Comparison of ENCODE assay signal across 21 cellular contexts in genomic region chr5:177354256-177354655, GRCh38. TPM values are rescaled to one million over a fixed set of nuclear protein-coding genes. Genes with fewer than 3 reads are reported as not detected.
A peak's percentile ranks its signal among the peaks of the same experiment; 100 is the strongest.
DNase-seq lines count a peak whose midpoint lies in the region; ATAC-seq, FAIRE-seq and TF ChIP-seq lines count a peak whose summit lies in the region.
"Had no signal": no experiment of that assay in that cellular context is flagged by ENCODE, and none has a peak within 500 bp of the region (broad histone marks: within the 10 kb centered on the region; RNA-seq: fewer than 3 reads in every experiment).

No MANE protein-coding gene starts in this region.

- H3K9me3 Mint-ChIP-seq in activated naive CD4-positive, alpha-beta T cell treated with anti-CD3 and anti-CD28 coated beads, Interleukin-2, amount 50 U/mL, for 24 hours, result no peaks in the 10 kb centered on the region
- no peaks in the 10 kb centered on the region for H3K9me3 Mint-ChIP-seq in endothelial cell (ENCODE audit: unreplicated experiment)
- H3K9me3 Mint-ChIP-seq in naive thymus-derived CD4-positive, alpha-beta T cell, result peaks cover 0 to 14% (median 0%) of the 10 kb centered on the region in 11 donors
- H3K9me3 Mint-ChIP-seq in stimulated activated memory B cell treated with anti-CD40 and anti-IgM and Interleukin-4, amounts not matched to agents 10 μg/mL and 1 μg/mL and 100 μg/mL, for 72 hours, result no peaks in the 10 kb centered on the region
- H3K9me3 Mint-ChIP-seq: CD8-positive, alpha-beta T cell had no signal

- intact Hi-C loops in naive thymus-derived CD4-positive, alpha-beta T cell (cut with micrococcal nuclease), result loop anchor here (5.0 kb wide), 3 partner anchors 222 to 817 kb away; partner anchors contain the start of genes NSD1 (in 1 of the 2), RNF44 (in 1 of the 2) and ZNF346 (in 1 of the 2)

- no peak for ATAC-seq in naive thymus-derived CD4-positive, alpha-beta T cell
- ATAC-seq in stimulated activated memory B cell treated with anti-CD40 and anti-IgM and Interleukin-4, amounts not matched to agents 10 μg/mL and 1 μg/mL and 100 μg/mL, for 72 hours, result no peak
- ATAC-seq in HG03280 (IDR thresholded peaks at IDR 0.05; ENCODE audit: unreplicated experiment), result no peak
- ATAC-seq: CD8-positive, alpha-beta T cell had no signal

- CTCF ChIA-PET in naive thymus-derived CD4-positive, alpha-beta T cell (lab: Charles Lee), result interaction anchor here (0.6 kb wide), 1 partner anchor 743 kb away, joined by 3 read pairs; no protein-coding TSS in a partner anchor

- peaks cover under 1% of the 10 kb centered on the region for H3K36me3 Mint-ChIP-seq in activated naive CD4-positive, alpha-beta T cell treated with anti-CD3 and anti-CD28 coated beads, Interleukin-2, amount 50 U/mL, for 24 hours
- H3K36me3 Mint-ChIP-seq in endothelial cell (ENCODE audit: low read depth, unreplicated experiment), result peaks cover 4% of the 10 kb centered on the region
- peaks cover 0 to 24% (median 10%) of the 10 kb centered on the region in 5 donors for H3K36me3 Mint-ChIP-seq in naive thymus-derived CD4-positive, alpha-beta T cell
- H3K36me3 Mint-ChIP-seq in stimulated activated memory B cell treated with anti-CD40 and anti-IgM and Interleukin-4, amounts not matched to agents 10 μg/mL and 1 μg/mL and 100 μg/mL, for 72 hours, result peaks cover 8% of the 10 kb centered on the region

- no peaks in the 10 kb centered on the region for H3K9me3 ChIP-seq in naive thymus-derived CD4-positive, alpha-beta T cell (ENCODE audit: control insufficient read depth in 2 of 3, low read length in 3 of 3)
- H3K9me3 ChIP-seq: BLaER1 had no signal

- DNase-seq in activated naive CD4-positive, alpha-beta T cell treated with Interleukin-2 at 50 U/mL for 16 hours, result no peak
- DNase-seq in endothelial cell (ENCODE audit: low spot score) (no peak), substantia nigra (lab: John Stamatoyannopoulos, UW) (no peak), HTR-8/SVneo (ENCODE audit: insufficient read length, low spot score) (no peak)
- no peak for DNase-seq in naive thymus-derived CD4-positive, alpha-beta T cell
- DNase-seq: DMS79, NCI-H1694 treated with DMSO at 0.1 percent for 48 hours, NCI-H510A, NCI-H774, OCI-M1, SHP77 had no signal

- H3K4me1 Mint-ChIP-seq in activated naive CD4-positive, alpha-beta T cell treated with anti-CD3 and anti-CD28 coated beads, Interleukin-2, amount 50 U/mL, for 24 hours, result peaks cover 67% of the 10 kb centered on the region
- H3K4me1 Mint-ChIP-seq in endothelial cell (ENCODE audit: unreplicated experiment), result peaks cover 44% of the 10 kb centered on the region
- H3K4me1 Mint-ChIP-seq in naive thymus-derived CD4-positive, alpha-beta T cell, result peaks cover 60 to 80% (median 69%) of the 10 kb centered on the region in 7 donors
- peaks cover 61% of the 10 kb centered on the region for H3K4me1 Mint-ChIP-seq in stimulated activated memory B cell treated with anti-CD40 and anti-IgM and Interleukin-4, amounts not matched to agents 10 μg/mL and 1 μg/mL and 100 μg/mL, for 72 hours

- H3K36me3 ChIP-seq in naive thymus-derived CD4-positive, alpha-beta T cell (ENCODE audit: control insufficient read depth in 2 of 3, insufficient read depth in 3 of 3, low read length in 3 of 3), result peaks cover 0 to 26% (median 5%) of the 10 kb centered on the region in 3 experiments

- FAIRE-seq in HTR-8/SVneo (lab: Jason Lieb, UNC), result no peak
- FAIRE-seq: A204.1, D721Med, H1 had no signal

- H3K4me1 ChIP-seq in naive thymus-derived CD4-positive, alpha-beta T cell (ENCODE audit: control insufficient read depth in 2 of 2, insufficient read depth in 2 of 2, low read length in 2 of 2), result peaks cover 35 to 48% of the 10 kb centered on the region in 2 donors

- no peak for TF ChIP-seq CTCF in endothelial cell (IDR thresholded peaks at IDR 0.05; ENCODE audit: unreplicated experiment)

- H3K27me3 ChIP-seq in naive thymus-derived CD4-positive, alpha-beta T cell (ENCODE audit: control insufficient read depth in 2 of 2, insufficient read depth in 2 of 2, low read length in 2 of 2), result no peaks in the 10 kb centered on the region
- H3K27me3 ChIP-seq: BLaER1 had no signal

- H3K27ac Mint-ChIP-seq in activated naive CD4-positive, alpha-beta T cell treated with anti-CD3 and anti-CD28 coated beads, Interleukin-2, amount 50 U/mL, for 24 hours, result peak overlapping the region; percentile 27
- peak overlapping the region; percentile 0 for H3K27ac Mint-ChIP-seq in endothelial cell (ENCODE audit: unreplicated experiment)
- peak overlapping the region in 6 of 9 donors; percentile 8 to 92 (median 54) for H3K27ac Mint-ChIP-seq in naive thymus-derived CD4-positive, alpha-beta T cell
- H3K27ac Mint-ChIP-seq in stimulated activated memory B cell treated with anti-CD40 and anti-IgM and Interleukin-4, amounts not matched to agents 10 μg/mL and 1 μg/mL and 100 μg/mL, for 72 hours, result peak overlapping the region; percentile 32
- H3K27ac Mint-ChIP-seq: CD8-positive, alpha-beta T cell had no signal

- no peak overlapping the region for H3K4me3 Mint-ChIP-seq in activated naive CD4-positive, alpha-beta T cell treated with anti-CD3 and anti-CD28 coated beads, Interleukin-2, amount 50 U/mL, for 24 hours
- H3K4me3 Mint-ChIP-seq in endothelial cell (ENCODE audit: unreplicated experiment), result no peak overlapping the region
- H3K4me3 Mint-ChIP-seq in naive thymus-derived CD4-positive, alpha-beta T cell, result peak overlapping the region in 1 of 10 donors; percentile 30
- no peak overlapping the region for H3K4me3 Mint-ChIP-seq in stimulated activated memory B cell treated with anti-CD40 and anti-IgM and Interleukin-4, amounts not matched to agents 10 μg/mL and 1 μg/mL and 100 μg/mL, for 72 hours
- H3K4me3 Mint-ChIP-seq: CD8-positive, alpha-beta T cell had no signal

- H3K27ac ChIP-seq in naive thymus-derived CD4-positive, alpha-beta T cell (ENCODE audit: low read depth, low read length), result no peak overlapping the region
- H3K27ac ChIP-seq in substantia nigra (ENCODE audit: low read depth, low read length, poor library complexity, severe bottlenecking), result no peak overlapping the region
- H3K27ac ChIP-seq: BLaER1, KMS-11 had no signal

- no peaks in the 10 kb centered on the region for H3K27me3 Mint-ChIP-seq in activated naive CD4-positive, alpha-beta T cell treated with anti-CD3 and anti-CD28 coated beads, Interleukin-2, amount 50 U/mL, for 24 hours
- peaks cover 21% of the 10 kb centered on the region for H3K27me3 Mint-ChIP-seq in endothelial cell (ENCODE audit: unreplicated experiment)
- H3K27me3 Mint-ChIP-seq in naive thymus-derived CD4-positive, alpha-beta T cell, result no peaks in the 10 kb centered on the region
- H3K27me3 Mint-ChIP-seq in stimulated activated memory B cell treated with anti-CD40 and anti-IgM and Interleukin-4, amounts not matched to agents 10 μg/mL and 1 μg/mL and 100 μg/mL, for 72 hours, result no peaks in the 10 kb centered on the region

- POLR2A ChIA-PET in naive thymus-derived CD4-positive, alpha-beta T cell (lab: Charles Lee), result interaction anchor here (1.0 to 8.7 kb wide), 2 partner anchors 11 to 18 kb away, joined by 3 to 123 read pairs; no protein-coding TSS in a partner anchor

- H3K4me3 ChIP-seq in naive thymus-derived CD4-positive, alpha-beta T cell (ENCODE audit: low read length), result no peak overlapping the region
- H3K4me3 ChIP-seq: BLaER1 had no signal

RNA-seq across cellular contexts. Expression of gene LMAN2, which starts 2.8 kb away (rescaled TPM):
- total RNA-seq in endothelial cell (ENCODE audit: unreplicated experiment), result 137 TPM
- total RNA-seq in naive thymus-derived CD4-positive, alpha-beta T cell, result 100 to 1,000 TPM in 2 of 5 experiments, 10 to 100 TPM in 3; 71.8 to 144 (median 99.7) TPM
- 100 to 1,000 TPM; 194 to 202 TPM for polyA plus RNA-seq in naive thymus-derived CD4-positive, alpha-beta T cell

RNA-seq across cellular contexts. Expression of gene RGS14, which starts 3.5 kb away (rescaled TPM):
- total RNA-seq in endothelial cell (ENCODE audit: unreplicated experiment), result 21.8 TPM
- 100 to 1,000 TPM in 3 of 5 experiments, 10 to 100 TPM in 2; 68.4 to 196 (median 112) TPM for total RNA-seq in naive thymus-derived CD4-positive, alpha-beta T cell
- polyA plus RNA-seq in naive thymus-derived CD4-positive, alpha-beta T cell, result 100 to 1,000 TPM in 1 of 2 donors, 10 to 100 TPM in 1; 32.9 to 100 TPM

RNA-seq across cellular contexts. Expression of gene SLC34A1, which starts 30.0 kb away (rescaled TPM):
- not detected for total RNA-seq in endothelial cell (ENCODE audit: unreplicated experiment)
- total RNA-seq in naive thymus-derived CD4-positive, alpha-beta T cell, result under 1 TPM in 2 of 5 experiments, not detected in 3; 0.27 to 0.29 TPM
- not detected for polyA plus RNA-seq in naive thymus-derived CD4-positive, alpha-beta T cell
- total RNA-seq: CD8-positive, alpha-beta T cell; H1; RPMI7951 had no signal
- polyA plus RNA-seq: H1 had no signal

RNA-seq across cellular contexts. Expression of gene MXD3, which starts 42.6 kb away (rescaled TPM):
- 6.4 TPM for total RNA-seq in endothelial cell (ENCODE audit: unreplicated experiment)
- 10 to 100 TPM in 4 of 5 experiments, 1 to 10 TPM in 1; 8.8 to 39.8 (median 18.3) TPM for total RNA-seq in naive thymus-derived CD4-positive, alpha-beta T cell
- under 1 TPM; 0.63 to 0.75 TPM for polyA plus RNA-seq in naive thymus-derived CD4-positive, alpha-beta T cell

RNA-seq across cellular contexts. Expression of gene PFN3, which starts 46.2 kb away (rescaled TPM):
- not detected for total RNA-seq in endothelial cell (ENCODE audit: unreplicated experiment)
- total RNA-seq in naive thymus-derived CD4-positive, alpha-beta T cell, result not detected
- not detected for polyA plus RNA-seq in naive thymus-derived CD4-positive, alpha-beta T cell
- total RNA-seq: CD8-positive, alpha-beta T cell; H1; RPMI7951 had no signal
- polyA plus RNA-seq: H1 had no signal

Comparison
In these comparisons a context has a peak if more than half of its experiments do, and no peak if none do; other contexts are left out.
1. H3K27ac Mint-ChIP-seq: peak in every context shown above with its lines; median percentile 54 in naive thymus-derived CD4-positive, alpha-beta T cell; 32 in stimulated activated memory B cell treated with anti-CD40 and anti-IgM and Interleukin-4, amounts not matched to agents 10 μg/mL and 1 μg/mL and 100 μg/mL, for 72 hours; 27 in activated naive CD4-positive, alpha-beta T cell treated with anti-CD3 and anti-CD28 coated beads, Interleukin-2, amount 50 U/mL, for 24 hours; 0 in endothelial cell.